Comparison of ENCODE assay signal across 8 cellular contexts in genomic region chr12:122265931-122266771, GRCh38.
A peak's percentile ranks its signal among the peaks of the same experiment; 100 is the strongest.
DNase-seq lines count a peak whose midpoint lies in the region; ATAC-seq and TF ChIP-seq lines count a peak whose summit lies in the region.

Gene VPS33A, minus strand, starts transcription at chr12:122266494. Its CDS starts 86 bp downstream, at chr12:122266408.

- no peak for TF ChIP-seq RAD21 in Ishikawa (IDR thresholded peaks at IDR 0.05; ENCODE audit: low read depth)

- H3K4me3 ChIP-seq in epithelial cell of esophagus (ENCODE audit: low read length): peak within 1 kb of the TSS; percentile 83

- no peak for TF ChIP-seq CTCF in epithelial cell of esophagus (IDR thresholded peaks at IDR 0.05; ENCODE audit: insufficient read depth, low read depth, low read length, missing control alignments)

- TF ChIP-seq EP300 in Ishikawa (IDR thresholded peaks at IDR 0.05; ENCODE audit: borderline replicate concordance): peak; percentile 68; the same call in 1 of the 2 replicates

- DNase-seq in DMS114 treated with DMSO at 0.1 percent for 48 hours (lab: John Stamatoyannopoulos, UW; ENCODE audit: unreplicated experiment) (peak; percentile 95), OCI-M2 (lab: John Stamatoyannopoulos, UW; ENCODE audit: unreplicated experiment) (peak; percentile 38), activated T-cell treated with anti-CD3 and anti-CD28 coated beads for 4 hours (peak; percentile 88), epithelial cell of esophagus (ENCODE audit: low read depth) (peak; percentile 99), middle frontal gyrus (ENCODE audit: extremely low spot score, low spot score) (peak; percentile 91)
- DNase-seq in stimulated activated CD8-positive, alpha-beta memory T cell treated with anti-CD3 and anti-CD28 coated beads, Interleukin-2, amount 100 ng/mL, for 1 hour (ENCODE audit: low read depth in 2 of 2): peak; percentile 82 to 85

- peak; percentile 84 for ATAC-seq in GM21576 (IDR thresholded peaks at IDR 0.05; ENCODE audit: unreplicated experiment)

TF ChIP-seq in Ishikawa, 13 proteins besides CTCF, POLR2A, EP300 and RAD21:
- TF ChIP-seq REST (IDR thresholded peaks at IDR 0.05; ENCODE audit: low read depth) (no peak), ZBTB7A (IDR thresholded peaks at IDR 0.05; ENCODE audit: low read depth) (no peak), FOXM1 (IDR thresholded peaks at IDR 0.05; ENCODE audit: borderline replicate concordance, low read depth) (no peak), MAX (IDR thresholded peaks at IDR 0.05) (peak; percentile 93), EGR1 (IDR thresholded peaks at IDR 0.05) (peak; percentile 58; the same call in 1 of the 2 replicates), CEBPB (IDR thresholded peaks at IDR 0.05) (peak; percentile 35; the same call in 1 of the 2 replicates), YY1 (IDR thresholded peaks at IDR 0.05; ENCODE audit: low read depth) (peak; percentile 95), USF1 (IDR thresholded peaks at IDR 0.05) (peak; percentile 100), NFIC (IDR thresholded peaks at IDR 0.05) (peak; percentile 73), TAF1 (IDR thresholded peaks at IDR 0.05; ENCODE audit: low read depth) (peak; percentile 84), CREB1 (IDR thresholded peaks at IDR 0.05; ENCODE audit: low read depth) (no peak), TCF12 (IDR thresholded peaks at IDR 0.05; ENCODE audit: low read depth) (peak; percentile 68; the same call in 1 of the 2 replicates), TEAD4 (IDR thresholded peaks at IDR 0.05) (peak; percentile 36; the same call in 1 of the 2 replicates)

Comparison
In these comparisons a context has a peak if more than half of its experiments do, and no peak if none do; other contexts are left out.
1. Peak in every context shown above with its lines: DNase-seq, ATAC-seq and H3K4me3 ChIP-seq.
2. DNase-seq: peak in every context shown above with its lines; median percentile 99 in epithelial cell of esophagus; 95 in DMS114 treated with DMSO at 0.1 percent for 48 hours; 91 in middle frontal gyrus; 88 in activated T-cell treated with anti-CD3 and anti-CD28 coated beads for 4 hours; 84 in stimulated activated CD8-positive, alpha-beta memory T cell treated with anti-CD3 and anti-CD28 coated beads, Interleukin-2, amount 100 ng/mL, for 1 hour; 38 in OCI-M2.